In the genomic region with DNA sequence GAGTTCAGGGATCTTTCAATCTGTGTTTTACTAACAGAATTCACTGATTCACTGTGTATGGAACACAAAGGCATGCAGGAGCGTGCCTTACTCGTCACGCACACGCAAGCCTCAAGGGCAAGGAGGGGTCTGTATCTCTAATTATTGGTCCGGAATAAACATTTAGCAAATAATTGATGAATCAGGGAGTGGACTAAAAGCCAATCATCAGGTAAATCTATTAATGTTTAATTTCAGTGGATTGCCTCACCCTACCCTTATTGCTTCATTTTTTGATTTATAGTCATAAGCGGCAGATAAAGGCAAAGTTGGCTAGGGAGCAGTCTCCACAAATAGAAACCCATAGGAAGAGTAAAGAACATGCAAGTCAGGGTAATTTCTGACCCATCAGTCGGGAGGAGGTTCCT, we compare ENCODE assay signal across 20 cellular contexts. TPM values are rescaled to one million over a fixed set of nuclear protein-coding genes. Genes with fewer than 3 reads are reported as not detected.
A peak's percentile ranks its signal among the peaks of the same experiment; 100 is the strongest.
DNase-seq lines count a peak whose midpoint lies in the region; ATAC-seq, FAIRE-seq and TF ChIP-seq lines count a peak whose summit lies in the region.
"Had no signal": no experiment of that assay in that cellular context is flagged by ENCODE, and none has a peak within 500 bp of the region (broad histone marks: within the 10 kb centered on the region; RNA-seq: fewer than 3 reads in every experiment).

No MANE protein-coding gene starts in this region.

- H3K4me2 ChIP-seq in mesenchymal stem cell (ENCODE audit: low read length, poor library complexity, severe bottlenecking): no peak overlapping the region

- ATAC-seq in RWPE2 (ENCODE audit: low read depth): peak; percentile 68

- H2AFZ ChIP-seq in mesenchymal stem cell (ENCODE audit: low read depth, low read length): no peak overlapping the region

- no peaks in the 10 kb centered on the region for H3K27me3 ChIP-seq in RWPE2 (ENCODE audit: insufficient read depth, poor library complexity, severe bottlenecking)
- no peaks in the 10 kb centered on the region for H3K27me3 ChIP-seq in bronchial epithelial cell (ENCODE audit: control insufficient read depth, insufficient read depth, low read length)
- H3K27me3 ChIP-seq in small intestine (ENCODE audit: control insufficient read depth in 2 of 2, insufficient read depth in 2 of 2, low read length in 2 of 2): no peaks in the 10 kb centered on the region
- peaks cover 11 to 27% of the 10 kb centered on the region in 2 experiments for H3K27me3 ChIP-seq in mesenchymal stem cell (ENCODE audit: control insufficient read depth in 1 of 2, insufficient read depth in 1 of 2, low read length in 2 of 2)
- H3K27me3 ChIP-seq in effector memory CD4-positive, alpha-beta T cell (replicated peaks; ENCODE audit: control insufficient read depth, insufficient read depth, low read length, poor library complexity, severe bottlenecking): no peaks in the 10 kb centered on the region
- H3K27me3 ChIP-seq: BE2C, MG63 had no signal

- no peaks in the 10 kb centered on the region for H3K36me3 ChIP-seq in RWPE2 (ENCODE audit: low read depth)
- H3K36me3 ChIP-seq in bronchial epithelial cell (ENCODE audit: control insufficient read depth, insufficient read depth, low read length): no peaks in the 10 kb centered on the region
- no peaks in the 10 kb centered on the region for H3K36me3 ChIP-seq in small intestine (ENCODE audit: control insufficient read depth in 2 of 2, insufficient read depth in 2 of 2, low read length in 2 of 2)
- no peaks in the 10 kb centered on the region for H3K36me3 ChIP-seq in mesenchymal stem cell (ENCODE audit: control insufficient read depth in 1 of 2, insufficient read depth in 2 of 2, low read depth in 1 of 2, low read length in 2 of 2)
- H3K36me3 ChIP-seq in effector memory CD4-positive, alpha-beta T cell (ENCODE audit: control insufficient read depth, insufficient read depth, low read length): no peaks in the 10 kb centered on the region
- H3K36me3 ChIP-seq: BE2C, MG63 had no signal

- TF ChIP-seq CTCF in RWPE2 (IDR thresholded peaks at IDR 0.05; ENCODE audit: poor library complexity, severe bottlenecking): no peak
- TF ChIP-seq CTCF in bronchial epithelial cell (IDR thresholded peaks at IDR 0.05; ENCODE audit: insufficient read depth, low read length, severe bottlenecking): no peak

- no peak overlapping the region for H3K4me3 ChIP-seq in RWPE2 (ENCODE audit: severe bottlenecking)
- H3K4me3 ChIP-seq in bronchial epithelial cell (ENCODE audit: low read depth, low read length): no peak overlapping the region
- no peak overlapping the region for H3K4me3 ChIP-seq in small intestine (ENCODE audit: low read depth in 1 of 2, low read length in 2 of 2)
- H3K4me3 ChIP-seq in mesenchymal stem cell (ENCODE audit: insufficient read depth in 1 of 2, low read depth in 1 of 2, low read length in 2 of 2): no peak overlapping the region
- H3K4me3 ChIP-seq in effector memory CD4-positive, alpha-beta T cell (ENCODE audit: insufficient read depth, low read depth, low read length, poor library complexity, severe bottlenecking): no peak overlapping the region
- H3K4me3 ChIP-seq: MG63 had no signal

- H3K27ac ChIP-seq in RWPE2 (ENCODE audit: poor library complexity, severe bottlenecking): no peak overlapping the region
- H3K27ac ChIP-seq in small intestine (ENCODE audit: low read depth in 1 of 2, low read length in 1 of 2): peak overlapping the region in 1 of 2 donors; percentile 56
- H3K27ac ChIP-seq in mesenchymal stem cell (ENCODE audit: low read length, poor library complexity, severe bottlenecking): no peak overlapping the region
- H3K27ac ChIP-seq in effector memory CD4-positive, alpha-beta T cell (ENCODE audit: insufficient read depth, low read length, poor library complexity, severe bottlenecking): no peak overlapping the region

- H3K18ac ChIP-seq in mesenchymal stem cell (ENCODE audit: low read depth in 1 of 2, low read length in 2 of 2): no peak overlapping the region

- no peak overlapping the region for H2BK15ac ChIP-seq in mesenchymal stem cell (ENCODE audit: low read depth, poor library complexity, severe bottlenecking)

- H2AK5ac ChIP-seq in mesenchymal stem cell (ENCODE audit: low read length, severe bottlenecking): no peak overlapping the region

- no peak overlapping the region for H3K23ac ChIP-seq in mesenchymal stem cell (ENCODE audit: low read length in 2 of 2)

- no peak overlapping the region for H2BK12ac ChIP-seq in mesenchymal stem cell (ENCODE audit: low read length in 2 of 2)

- H3K4me1 ChIP-seq in RWPE2 (ENCODE audit: insufficient read depth, poor library complexity, severe bottlenecking) (peaks cover 16% of the 10 kb centered on the region), small intestine (ENCODE audit: control insufficient read depth in 2 of 2, insufficient read depth in 1 of 2, low read depth in 1 of 2, low read length in 1 of 2) (peaks cover 0 to 9% of the 10 kb centered on the region in 2 donors), mesenchymal stem cell (ENCODE audit: control insufficient read depth, insufficient read depth, low read depth, low read length) (no peaks in the 10 kb centered on the region)
- H3K4me1 ChIP-seq in effector memory CD4-positive, alpha-beta T cell (ENCODE audit: control insufficient read depth, insufficient read depth, low read length, poor library complexity, severe bottlenecking): no peaks in the 10 kb centered on the region
- H3K4me1 ChIP-seq: BE2C had no signal

- H3K9ac ChIP-seq in mesenchymal stem cell (ENCODE audit: low read length): no peak overlapping the region

- H3K14ac ChIP-seq in mesenchymal stem cell (ENCODE audit: low read length in 2 of 2): no peak overlapping the region

- no peak overlapping the region for H3K4ac ChIP-seq in mesenchymal stem cell (ENCODE audit: low read depth in 1 of 2, low read length in 2 of 2)

- H3K79me1 ChIP-seq in mesenchymal stem cell (replicated peaks; ENCODE audit: low read length, poor library complexity, severe bottlenecking): no peaks in the 10 kb centered on the region

- H4K8ac ChIP-seq in mesenchymal stem cell (ENCODE audit: low read length): no peak overlapping the region

- WGBS in small intestine, 3 donors: 19 to 53% (median 31%) methylated on average over 7 of the region's 7 CpGs
- 90% methylated on average over 6 of the region's 7 CpGs for WGBS in mesenchymal stem cell

- no peak overlapping the region for H2BK120ac ChIP-seq in mesenchymal stem cell (ENCODE audit: low read depth, low read length)

- no peak overlapping the region for H4K91ac ChIP-seq in mesenchymal stem cell (ENCODE audit: low read length)

- no peaks in the 10 kb centered on the region for H3K9me3 ChIP-seq in RWPE2 (ENCODE audit: severe bottlenecking)
- H3K9me3 ChIP-seq in small intestine (ENCODE audit: control insufficient read depth, low read depth): no peaks in the 10 kb centered on the region
- no peaks in the 10 kb centered on the region for H3K9me3 ChIP-seq in mesenchymal stem cell (ENCODE audit: control insufficient read depth, low read length)
- no peaks in the 10 kb centered on the region for H3K9me3 ChIP-seq in effector memory CD4-positive, alpha-beta T cell (ENCODE audit: control insufficient read depth, low read length)
- H3K9me3 ChIP-seq: BE2C, MG63 had no signal

- no peak for FAIRE-seq in bronchial epithelial cell (lab: Jason Lieb, UNC)
- peak; percentile 41 for FAIRE-seq in small intestine (lab: Jason Lieb, UNC)

- DNase-seq in RWPE2 (ENCODE audit: low spot score): no peak
- peak; percentile 82 for DNase-seq in bronchial epithelial cell (ENCODE audit: low read depth)
- DNase-seq in kidney tubule cell (ENCODE audit: low spot score): peak; percentile 36
- DNase-seq in small intestine: peak; percentile 97
- DNase-seq in stimulated activated naive CD4-positive, alpha-beta T cell (lab: John Stamatoyannopoulos, UW): no peak
- DNase-seq in mesenchymal stem cell: no peak
- no peak for DNase-seq in effector memory CD4-positive, alpha-beta T cell
- DNase-seq: BE2C, EL, GF-D8, MG63, NCI-H1417, NCI-H1694 treated with DMSO at 0.1 percent for 48 hours, NCI-H2081 treated with DMSO at 0.1 percent for 48 hours, NCI-H2171 treated with DMSO at 0.1 percent for 48 hours, NCI-H524 treated with DMSO at 0.1 percent for 48 hours, NCI-H82, SHP77 had no signal

- no peak overlapping the region for H2BK5ac ChIP-seq in mesenchymal stem cell (ENCODE audit: low read depth, low read length, poor library complexity, severe bottlenecking)

RNA-seq across cellular contexts. Expression of gene HSD17B2, which starts 7.4 kb away (rescaled TPM):
- 10.4 and 63.7 TPM in 2 replicates for total RNA-seq in bronchial epithelial cell
- 100 to 1,000 TPM; 119 to 250 (median 246) TPM for polyA plus RNA-seq in small intestine
- 20.7 TPM for polyA plus RNA-seq in mesenchymal stem cell (2013, experiment 1 of 2)
- 21.8 TPM for polyA plus RNA-seq in mesenchymal stem cell (2013, experiment 2 of 2)

RNA-seq across cellular contexts. Expression of gene SDR42E1, which starts 16.4 kb away (rescaled TPM):
- total RNA-seq in bronchial epithelial cell: 23.2 and 29.1 TPM in 2 replicates
- 1 to 10 TPM; 1.6 to 6.0 (median 4.6) TPM for polyA plus RNA-seq in small intestine
- not detected for polyA plus RNA-seq in mesenchymal stem cell (2013, experiment 1 of 2)
- not detected for polyA plus RNA-seq in mesenchymal stem cell (2013, experiment 2 of 2)
- total RNA-seq: A673, H4 had no signal

Comparison
In these comparisons a context has a peak if more than half of its experiments do, and no peak if none do; other contexts are left out.
1. DNase-seq: peak in bronchial epithelial cell (single experiment), kidney tubule cell (single experiment) and small intestine (single experiment); none in RWPE2 (single experiment), stimulated activated naive CD4-positive, alpha-beta T cell (0 of 6), mesenchymal stem cell (single experiment) and effector memory CD4-positive, alpha-beta T cell (0 of 3).